ENCODE assay signal across 10 cellular contexts in genomic region chr2:111049792-111050640, GRCh38.
DNase-seq lines count a peak whose midpoint lies in the region; ATAC-seq and TF ChIP-seq lines count a peak whose summit lies in the region.
"Had no signal": no experiment of that assay in that cellular context is flagged by ENCODE, and none has a peak within 500 bp of the region (broad histone marks: within the 10 kb centered on the region; RNA-seq: fewer than 3 reads in every experiment).

No MANE protein-coding gene starts in this region.

- H3K4me1 Mint-ChIP-seq in activated naive CD4-positive, alpha-beta T cell treated with anti-CD3 and anti-CD28 coated beads for 36 hours (ENCODE audit: low read depth): peaks cover 31% of the 10 kb centered on the region
- peaks cover 15% of the 10 kb centered on the region for H3K4me1 Mint-ChIP-seq in activated T-helper 17 cell treated with anti-CD3 and anti-CD28 coated beads, Interleukin-2, amount 50 U/mL, for 72 hours
- peaks cover 40% of the 10 kb centered on the region for H3K4me1 Mint-ChIP-seq in stimulated activated memory B cell treated with anti-CD40 and anti-IgM and Interleukin-4, amounts not matched to agents 10 μg/mL and 1 μg/mL and 100 μg/mL, for 72 hours

- no peak overlapping the region for H3K27ac ChIP-seq in uterus
- H3K27ac ChIP-seq: dorsolateral prefrontal cortex had no signal

- H3K4me1 ChIP-seq in uterus: no peaks in the 10 kb centered on the region

- peaks cover 40% of the 10 kb centered on the region for H3K27me3 Mint-ChIP-seq in activated naive CD4-positive, alpha-beta T cell treated with anti-CD3 and anti-CD28 coated beads for 36 hours (ENCODE audit: low read depth)
- peaks cover 44% of the 10 kb centered on the region for H3K27me3 Mint-ChIP-seq in activated T-helper 17 cell treated with anti-CD3 and anti-CD28 coated beads, Interleukin-2, amount 50 U/mL, for 72 hours
- H3K27me3 Mint-ChIP-seq in stimulated activated memory B cell treated with anti-CD40 and anti-IgM and Interleukin-4, amounts not matched to agents 10 μg/mL and 1 μg/mL and 100 μg/mL, for 72 hours: peaks cover 23% of the 10 kb centered on the region

- DNase-seq in activated naive CD4-positive, alpha-beta T cell treated with anti-CD3 and anti-CD28 coated beads for 36 hours: peak; percentile 42
- no peak for DNase-seq in activated naive CD4-positive, alpha-beta T cell (lab: John Stamatoyannopoulos, UW)
- DNase-seq in globus pallidus (ENCODE audit: low spot score): no peak
- no peak for DNase-seq in uterus
- DNase-seq: DND-41, dorsolateral prefrontal cortex had no signal

- peaks cover 8% of the 10 kb centered on the region for H3K9me3 Mint-ChIP-seq in activated naive CD4-positive, alpha-beta T cell treated with anti-CD3 and anti-CD28 coated beads for 36 hours
- no peaks in the 10 kb centered on the region for H3K9me3 Mint-ChIP-seq in activated T-helper 17 cell treated with anti-CD3 and anti-CD28 coated beads, Interleukin-2, amount 50 U/mL, for 72 hours
- peaks cover 10% of the 10 kb centered on the region for H3K9me3 Mint-ChIP-seq in stimulated activated memory B cell treated with anti-CD40 and anti-IgM and Interleukin-4, amounts not matched to agents 10 μg/mL and 1 μg/mL and 100 μg/mL, for 72 hours

- H3K27ac Mint-ChIP-seq in activated naive CD4-positive, alpha-beta T cell treated with anti-CD3 and anti-CD28 coated beads for 36 hours: peak overlapping the region; percentile 16
- peak overlapping the region; percentile 51 for H3K27ac Mint-ChIP-seq in activated T-helper 17 cell treated with anti-CD3 and anti-CD28 coated beads, Interleukin-2, amount 50 U/mL, for 72 hours
- H3K27ac Mint-ChIP-seq in stimulated activated memory B cell treated with anti-CD40 and anti-IgM and Interleukin-4, amounts not matched to agents 10 μg/mL and 1 μg/mL and 100 μg/mL, for 72 hours: peak overlapping the region; percentile 73

- H3K27me3 ChIP-seq in uterus: no peaks in the 10 kb centered on the region

- H3K4me3 Mint-ChIP-seq in activated naive CD4-positive, alpha-beta T cell treated with anti-CD3 and anti-CD28 coated beads for 36 hours: no peak overlapping the region
- H3K4me3 Mint-ChIP-seq in activated T-helper 17 cell treated with anti-CD3 and anti-CD28 coated beads, Interleukin-2, amount 50 U/mL, for 72 hours: peak overlapping the region; percentile 19
- H3K4me3 Mint-ChIP-seq in stimulated activated memory B cell treated with anti-CD40 and anti-IgM and Interleukin-4, amounts not matched to agents 10 μg/mL and 1 μg/mL and 100 μg/mL, for 72 hours: peak overlapping the region; percentile 7

- CTCF ChIA-PET in activated naive CD4-positive, alpha-beta T cell treated with anti-CD3 and anti-CD28 coated beads for 36 hours (lab: Charles Lee): interaction anchor here (0.7 to 1.1 kb wide), 6 partner anchors 18 to 1448 kb away, joined by 3 to 4 read pairs (median 3); no protein-coding TSS in a partner anchor

- TF ChIP-seq CTCF in uterus (IDR thresholded peaks at IDR 0.05): no peak

- peak; percentile 56 for ATAC-seq in HG02759 (IDR thresholded peaks at IDR 0.05; ENCODE audit: unreplicated experiment)
- ATAC-seq in activated T-helper 17 cell treated with anti-CD3 and anti-CD28 coated beads, Interleukin-2, amount 50 U/mL, for 72 hours (replicated peaks): peak; percentile 82
- ATAC-seq in stimulated activated memory B cell treated with anti-CD40 and anti-IgM and Interleukin-4, amounts not matched to agents 10 μg/mL and 1 μg/mL and 100 μg/mL, for 72 hours: peak; percentile 68
- no peak for ATAC-seq in HG02610 (IDR thresholded peaks at IDR 0.05; ENCODE audit: unreplicated experiment)

- H3K36me3 Mint-ChIP-seq in activated naive CD4-positive, alpha-beta T cell treated with anti-CD3 and anti-CD28 coated beads for 36 hours (ENCODE audit: low read depth): no peaks in the 10 kb centered on the region
- H3K36me3 Mint-ChIP-seq in activated T-helper 17 cell treated with anti-CD3 and anti-CD28 coated beads, Interleukin-2, amount 50 U/mL, for 72 hours (ENCODE audit: low read depth): no peaks in the 10 kb centered on the region
- H3K36me3 Mint-ChIP-seq in stimulated activated memory B cell treated with anti-CD40 and anti-IgM and Interleukin-4, amounts not matched to agents 10 μg/mL and 1 μg/mL and 100 μg/mL, for 72 hours: peaks cover 7% of the 10 kb centered on the region

- no peaks in the 10 kb centered on the region for H3K36me3 ChIP-seq in uterus

- no peak overlapping the region for H3K4me3 ChIP-seq in uterus
- H3K4me3 ChIP-seq: dorsolateral prefrontal cortex had no signal

- H3K9me3 ChIP-seq in uterus: no peaks in the 10 kb centered on the region

- TF ChIP-seq POLR2A in uterus (IDR thresholded peaks at IDR 0.05): no peak

- intact Hi-C loops in activated naive CD4-positive, alpha-beta T cell treated with anti-CD3 and anti-CD28 coated beads for 36 hours (cut with micrococcal nuclease): loop anchor here (5.0 kb wide), 1 partner anchor 188 kb away; no protein-coding TSS in a partner anchor
- intact Hi-C loops in uterus (cut with DNase I; ENCODE audit: low total_unique reads): no loop called here

Comparison
In these comparisons a context has a peak if more than half of its experiments do, and no peak if none do; other contexts are left out.
1. H3K27ac Mint-ChIP-seq: peak in every context shown above with its lines; median percentile 73 in stimulated activated memory B cell treated with anti-CD40 and anti-IgM and Interleukin-4, amounts not matched to agents 10 μg/mL and 1 μg/mL and 100 μg/mL, for 72 hours; 51 in activated T-helper 17 cell treated with anti-CD3 and anti-CD28 coated beads, Interleukin-2, amount 50 U/mL, for 72 hours; 16 in activated naive CD4-positive, alpha-beta T cell treated with anti-CD3 and anti-CD28 coated beads for 36 hours.